In genomic region chr3:12662593-12663310, GRCh38 we compare ENCODE assay signal across 1 cellular context.
A peak's percentile ranks its signal among the peaks of the same experiment; 100 is the strongest.
TF ChIP-seq lines count a peak whose summit lies in the region.

No MANE protein-coding gene starts in this region.

TF ChIP-seq in K562, 482 proteins besides CTCF, POLR2A, EP300 and RAD21 (continued from another document and continues in another):
- TF ChIP-seq MLLT1 (IDR thresholded peaks at IDR 0.05) (peak; percentile 19 to 48; a peak in 1 of 4 replicates), HMBOX1 (IDR thresholded peaks at IDR 0.05) (peak; percentile 43; the same call in 1 of the 2 replicates), ZFP91 (CRISPR knock-in tag; IDR thresholded peaks at IDR 0.05) (0 out of 2 replicates have a peak, but pooled peaks have one; percentile 22), ZFPM2 (CRISPR knock-in tag; IDR thresholded peaks at IDR 0.05) (no peak), SMARCA4 (IDR thresholded peaks at IDR 0.05) (peak; percentile 47; the same call in 1 of the 2 replicates), OTX1 (CRISPR knock-in tag; IDR thresholded peaks at IDR 0.05) (no peak), MNT (conservative IDR thresholded peaks at IDR 0.05) (0 out of 4 replicates have a peak, but pooled peaks of 1 of the 2 experiments have one; percentile 16), MYC (IDR thresholded peaks at IDR 0.05; ENCODE audit: low read depth, low read length) (peak; percentile 25; the same call in 1 of the 2 replicates), MYC (CRISPR knock-in tag; IDR thresholded peaks at IDR 0.05; ENCODE audit: borderline replicate concordance, low read depth) (no peak), SIN3A (IDR thresholded peaks at IDR 0.05; ENCODE audit: borderline replicate concordance in 2 of 2, control insufficient read depth in 1 of 2, low read depth in 2 of 2, low read length in 2 of 2) (peak in 1 of 2 experiments; percentile 70; a peak in 1 of 4 replicates), UBTF (IDR thresholded peaks at IDR 0.05; ENCODE audit: borderline replicate concordance in 1 of 2, low read depth in 2 of 2, low read length in 2 of 2) (0 out of 4 replicates have a peak, but pooled peaks of 1 of the 2 experiments have one; percentile 62), VEZF1 (CRISPR knock-in tag; IDR thresholded peaks at IDR 0.05) (no peak; the same call in 1 of the 2 replicates), BCOR (IDR thresholded peaks at IDR 0.05) (peak; percentile 7; the same call in 1 of the 2 replicates), ZNF140 (CRISPR knock-in tag; IDR thresholded peaks at IDR 0.05) (no peak), ZNF263 (CRISPR knock-in tag; IDR thresholded peaks at IDR 0.05; ENCODE audit: borderline replicate concordance) (peak; percentile 25; the same call in 1 of the 2 replicates), ZEB2 (IDR thresholded peaks at IDR 0.05) (peak; percentile 48; the same call in 1 of the 2 replicates), SMARCB1 (IDR thresholded peaks at IDR 0.05; ENCODE audit: insufficient read length, low read depth) (peak; percentile 9), CREB3L1 (IDR thresholded peaks at IDR 0.05; ENCODE audit: borderline replicate concordance, low read depth) (0 out of 2 replicates have a peak, but pooled peaks have one; percentile 21), NKRF (IDR thresholded peaks at IDR 0.05; ENCODE audit: borderline replicate concordance) (0 out of 2 replicates have a peak, but pooled peaks have one; percentile 54), PML (IDR thresholded peaks at IDR 0.05; ENCODE audit: low read length) (peak; percentile 33; the same call in 1 of the 2 replicates), SAP30 (IDR thresholded peaks at IDR 0.05; ENCODE audit: borderline replicate concordance, insufficient read depth, low read depth, low read length, poor library complexity, severe bottlenecking) (peak; percentile 18), ZNF24 (IDR thresholded peaks at IDR 0.05) (peak; percentile 59; the same call in 1 of the 2 replicates), CBFA2T3 (IDR thresholded peaks at IDR 0.05) (0 out of 2 replicates have a peak, but pooled peaks have one; percentile 10), RBFOX2 (IDR thresholded peaks at IDR 0.05; ENCODE audit: low read depth, low read length) (no peak), FOSL1 (tag; conservative IDR thresholded peaks at IDR 0.05) (no peak), SOX6 (IDR thresholded peaks at IDR 0.05) (peak; percentile 92), SMAD2 (IDR thresholded peaks at IDR 0.05; ENCODE audit: low read depth, low read length) (no peak), RBBP5 (IDR thresholded peaks at IDR 0.05; ENCODE audit: borderline replicate concordance, insufficient read depth, low read length, poor library complexity, severe bottlenecking) (peak; percentile 26), THAP7 (CRISPR knock-in tag; IDR thresholded peaks at IDR 0.05) (peak; percentile 16; the same call in 1 of the 2 replicates), L3MBTL2 (IDR thresholded peaks at IDR 0.05) (peak; percentile 75), FOXM1 (IDR thresholded peaks at IDR 0.05; ENCODE audit: low read depth) (no peak), FOXM1 (CRISPR knock-in tag; IDR thresholded peaks at IDR 0.05; ENCODE audit: low read depth) (no peak), POLR2AphosphoS5 (IDR thresholded peaks at IDR 0.05; ENCODE audit: control insufficient read depth, insufficient read depth, low read depth, low read length) (0 out of 2 replicates have a peak, but pooled peaks have one; percentile 14), NR4A1 (CRISPR knock-in tag; IDR thresholded peaks at IDR 0.05) (no peak), NR4A1 (tag; IDR thresholded peaks at IDR 0.05) (0 out of 2 replicates have a peak, but pooled peaks have one; percentile 73), TBP (optimal IDR thresholded peaks at IDR 0.05; ENCODE audit: low read depth, low read length) (peak; percentile 47), ZNF384 (IDR thresholded peaks at IDR 0.05; ENCODE audit: low read depth, low read length) (0 out of 2 replicates have a peak, but pooled peaks have one; percentile 5)
